8 cellular contexts compared by ENCODE assay signal in the genomic region with DNA sequence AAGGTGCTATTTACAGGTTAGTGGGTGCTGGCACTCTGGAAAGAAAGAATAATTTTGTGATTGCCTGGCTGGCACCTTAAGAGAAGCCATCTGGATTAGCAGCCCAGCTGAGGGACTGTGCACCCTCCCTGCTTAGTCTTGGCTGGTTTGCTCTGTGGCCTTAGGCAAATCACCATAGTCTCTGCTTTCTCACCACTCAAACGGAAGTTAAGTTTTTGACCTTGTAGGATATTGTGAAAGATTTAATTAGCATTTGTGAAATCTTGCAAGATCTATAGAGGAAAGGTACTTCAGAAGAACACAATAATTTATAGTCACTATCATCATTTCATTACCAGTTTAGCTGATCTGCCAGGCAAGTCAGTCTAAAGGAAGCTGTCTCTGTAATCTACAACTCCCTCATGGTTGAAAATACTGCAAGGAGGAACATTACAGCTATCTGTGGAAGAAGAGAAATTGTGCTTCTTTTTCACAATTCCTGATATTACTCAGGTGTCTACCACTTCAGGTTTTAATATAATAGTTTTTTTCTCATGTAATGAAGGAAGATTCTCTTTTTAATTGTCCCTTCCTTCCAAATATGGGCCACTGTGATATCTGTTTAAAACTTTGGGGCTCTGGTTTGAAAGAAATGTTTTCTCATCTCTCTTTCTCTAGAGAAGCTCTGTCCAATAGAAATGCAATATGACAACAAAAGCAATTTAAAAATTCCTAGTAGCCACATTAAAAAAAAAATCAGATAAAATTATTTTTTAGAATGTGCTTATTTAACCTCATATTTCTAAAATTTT.
A peak's percentile ranks its signal among the peaks of the same experiment; 100 is the strongest.
DNase-seq lines count a peak whose midpoint lies in the region; ATAC-seq and TF ChIP-seq lines count a peak whose summit lies in the region.

No MANE protein-coding gene starts in this region.

- H3K79me2 ChIP-seq in GM23338 (replicated peaks; ENCODE audit: insufficient read depth) = no peaks in the 10 kb centered on the region

- H3K27ac Mint-ChIP-seq in GM23338 = no peak overlapping the region

- in situ Hi-C loops in gastrocnemius medialis (cut with MboI; ENCODE audit: low sequenced_read_pairs in 4 of 4) = no loop called here

- H3K27me3 Mint-ChIP-seq in GM23338 (ENCODE audit: insufficient read depth, low read depth, poor library complexity) = no peaks in the 10 kb centered on the region

- 0 out of 2 replicates have a peak, but pooled peaks cover 3% of the 10 kb centered on the region for H3K9me2 ChIP-seq in GM23338 (ENCODE audit: insufficient read depth)

- H3K27ac ChIP-seq in GM23338 (ENCODE audit: low read depth) (no peak overlapping the region), gastrocnemius medialis (no peak overlapping the region)

- peaks cover 9% of the 10 kb centered on the region; the same call in 1 of the 2 replicates for H3K4me1 ChIP-seq in GM23338 (ENCODE audit: insufficient read depth)
- peaks cover 10% of the 10 kb centered on the region for H3K4me1 ChIP-seq in mucosa of descending colon (ENCODE audit: low read depth)
- no peaks in the 10 kb centered on the region for H3K4me1 ChIP-seq in gastrocnemius medialis

- no peak for TF ChIP-seq POLR2A in gastrocnemius medialis (IDR thresholded peaks at IDR 0.05)

- intact Hi-C loops in mucosa of descending colon (cut with DNase I, micrococcal nuclease) = no loop called here
- intact Hi-C loops in gastrocnemius medialis (cut with DNase I; ENCODE audit: low total_unique reads) = no loop called here

- H4K20me1 ChIP-seq in GM23338 (replicated peaks; ENCODE audit: insufficient read depth) = no peaks in the 10 kb centered on the region

- H2AFZ ChIP-seq in GM23338 = peak overlapping the region; percentile 86; the same call in 1 of the 2 replicates

- TF ChIP-seq CTCF in GM23338 (conservative IDR thresholded peaks at IDR 0.05; ENCODE audit: low read depth in 2 of 2) = no peak
- TF ChIP-seq CTCF in mucosa of descending colon (IDR thresholded peaks at IDR 0.05) = no peak
- TF ChIP-seq CTCF in gastrocnemius medialis (IDR thresholded peaks at IDR 0.05 in 4 of 5, conservative IDR thresholded peaks at IDR 0.05 in 1 of 5) = no peak

- H3K27me3 ChIP-seq in GM23338 (ENCODE audit: insufficient read depth) (no peaks in the 10 kb centered on the region), gastrocnemius medialis (no peaks in the 10 kb centered on the region)

- no peaks in the 10 kb centered on the region for H3K36me3 Mint-ChIP-seq in GM23338 (ENCODE audit: low read depth)

- no peaks in the 10 kb centered on the region for H3K9me3 ChIP-seq in mucosa of descending colon
- no peaks in the 10 kb centered on the region for H3K9me3 ChIP-seq in gastrocnemius medialis

- H3K36me3 ChIP-seq in GM23338 (ENCODE audit: insufficient read depth) (no peaks in the 10 kb centered on the region), mucosa of descending colon (ENCODE audit: low read depth) (no peaks in the 10 kb centered on the region), gastrocnemius medialis (no peaks in the 10 kb centered on the region)

- peak; percentile 75 for ATAC-seq in GM18873 (IDR thresholded peaks at IDR 0.05; ENCODE audit: low FRiP score, unreplicated experiment)
- peak; percentile 25; the same call in 1 of the 3 replicates for ATAC-seq in GM23338
- peak; percentile 47 for ATAC-seq in HG03565 (IDR thresholded peaks at IDR 0.05; ENCODE audit: unreplicated experiment)
- ATAC-seq in mucosa of descending colon = peak; percentile 56
- no peak for ATAC-seq in gastrocnemius medialis

- no peak overlapping the region for H3K4me3 Mint-ChIP-seq in GM23338

- no peak overlapping the region for H3K4me2 ChIP-seq in GM23338

- no peaks in the 10 kb centered on the region for H3F3A ChIP-seq in GM23338 (replicated peaks; ENCODE audit: low read depth)

- H3K4me3 ChIP-seq in GM23338 = no peak overlapping the region
- no peak overlapping the region for H3K4me3 ChIP-seq in mucosa of descending colon
- no peak overlapping the region for H3K4me3 ChIP-seq in gastrocnemius medialis

- no peaks in the 10 kb centered on the region for H3K9me3 Mint-ChIP-seq in GM23338

- peaks cover 21% of the 10 kb centered on the region; the same call in 2 of the 3 replicates for H3K4me1 Mint-ChIP-seq in GM23338

- DNase-seq in GM23338 (ENCODE audit: low spot score) (no peak), mucosa of descending colon (no peak), retina (no peak), NCI-H526 treated with DMSO at 0.1 percent for 48 hours (lab: John Stamatoyannopoulos, UW) (no peak), pons (ENCODE audit: low spot score) (no peak), gastrocnemius medialis (no peak)

TF ChIP-seq in GM23338, 12 proteins besides CTCF, POLR2A, EP300 and RAD21 (continues in another document):
- TF ChIP-seq ZNF331 (CRISPR knock-in tag; IDR thresholded peaks at IDR 0.05; ENCODE audit: low read depth) (no peak), POLR2AphosphoS5 (IDR thresholded peaks at IDR 0.05; ENCODE audit: low read depth) (no peak), NANOG (IDR thresholded peaks at IDR 0.05; ENCODE audit: borderline replicate concordance) (no peak)
- TF ChIP-seq, protein P1, sequence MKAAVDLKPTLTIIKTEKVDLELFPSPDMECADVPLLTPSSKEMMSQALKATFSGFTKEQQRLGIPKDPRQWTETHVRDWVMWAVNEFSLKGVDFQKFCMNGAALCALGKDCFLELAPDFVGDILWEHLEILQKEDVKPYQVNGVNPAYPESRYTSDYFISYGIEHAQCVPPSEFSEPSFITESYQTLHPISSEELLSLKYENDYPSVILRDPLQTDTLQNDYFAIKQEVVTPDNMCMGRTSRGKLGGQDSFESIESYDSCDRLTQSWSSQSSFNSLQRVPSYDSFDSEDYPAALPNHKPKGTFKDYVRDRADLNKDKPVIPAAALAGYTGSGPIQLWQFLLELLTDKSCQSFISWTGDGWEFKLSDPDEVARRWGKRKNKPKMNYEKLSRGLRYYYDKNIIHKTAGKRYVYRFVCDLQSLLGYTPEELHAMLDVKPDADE (IDR thresholded peaks at IDR 0.05) = no peak
- TF ChIP-seq, protein P2, sequence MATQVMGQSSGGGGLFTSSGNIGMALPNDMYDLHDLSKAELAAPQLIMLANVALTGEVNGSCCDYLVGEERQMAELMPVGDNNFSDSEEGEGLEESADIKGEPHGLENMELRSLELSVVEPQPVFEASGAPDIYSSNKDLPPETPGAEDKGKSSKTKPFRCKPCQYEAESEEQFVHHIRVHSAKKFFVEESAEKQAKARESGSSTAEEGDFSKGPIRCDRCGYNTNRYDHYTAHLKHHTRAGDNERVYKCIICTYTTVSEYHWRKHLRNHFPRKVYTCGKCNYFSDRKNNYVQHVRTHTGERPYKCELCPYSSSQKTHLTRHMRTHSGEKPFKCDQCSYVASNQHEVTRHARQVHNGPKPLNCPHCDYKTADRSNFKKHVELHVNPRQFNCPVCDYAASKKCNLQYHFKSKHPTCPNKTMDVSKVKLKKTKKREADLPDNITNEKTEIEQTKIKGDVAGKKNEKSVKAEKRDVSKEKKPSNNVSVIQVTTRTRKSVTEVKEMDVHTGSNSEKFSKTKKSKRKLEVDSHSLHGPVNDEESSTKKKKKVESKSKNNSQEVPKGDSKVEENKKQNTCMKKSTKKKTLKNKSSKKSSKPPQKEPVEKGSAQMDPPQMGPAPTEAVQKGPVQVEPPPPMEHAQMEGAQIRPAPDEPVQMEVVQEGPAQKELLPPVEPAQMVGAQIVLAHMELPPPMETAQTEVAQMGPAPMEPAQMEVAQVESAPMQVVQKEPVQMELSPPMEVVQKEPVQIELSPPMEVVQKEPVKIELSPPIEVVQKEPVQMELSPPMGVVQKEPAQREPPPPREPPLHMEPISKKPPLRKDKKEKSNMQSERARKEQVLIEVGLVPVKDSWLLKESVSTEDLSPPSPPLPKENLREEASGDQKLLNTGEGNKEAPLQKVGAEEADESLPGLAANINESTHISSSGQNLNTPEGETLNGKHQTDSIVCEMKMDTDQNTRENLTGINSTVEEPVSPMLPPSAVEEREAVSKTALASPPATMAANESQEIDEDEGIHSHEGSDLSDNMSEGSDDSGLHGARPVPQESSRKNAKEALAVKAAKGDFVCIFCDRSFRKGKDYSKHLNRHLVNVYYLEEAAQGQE (IDR thresholded peaks at IDR 0.05; ENCODE audit: unreplicated experiment) = no peak

Comparison
In these comparisons a context has a peak if more than half of its experiments do, and no peak if none do; other contexts are left out.
1. ATAC-seq: peak in GM18873 (single experiment), GM23338 (single experiment), HG03565 (single experiment) and mucosa of descending colon (single experiment); none in gastrocnemius medialis (0 of 2).